Comparison of ENCODE assay signal across 8 cellular contexts in genomic region chr14:45253754-45254300, GRCh38. TPM values are rescaled to one million over a fixed set of nuclear protein-coding genes. Genes with fewer than 3 reads are reported as not detected.
A peak's percentile ranks its signal among the peaks of the same experiment; 100 is the strongest.
DNase-seq lines count a peak whose midpoint lies in the region; ATAC-seq and TF ChIP-seq lines count a peak whose summit lies in the region.

No MANE protein-coding gene starts in this region.

- WGBS in sigmoid colon, 2 donors = 51 to 71% methylated on average over 23 of the region's 23 CpGs

- peak; percentile 5 for ATAC-seq in HG02610 (IDR thresholded peaks at IDR 0.05; ENCODE audit: unreplicated experiment)
- ATAC-seq in GM21529 (IDR thresholded peaks at IDR 0.05; ENCODE audit: unreplicated experiment) = no peak

- H3K36me3 ChIP-seq in ACC112 (ENCODE audit: insufficient read depth, low read length) = no peaks in the 10 kb centered on the region
- no peaks in the 10 kb centered on the region for H3K36me3 ChIP-seq in left ventricle myocardium inferior
- no peaks in the 10 kb centered on the region for H3K36me3 ChIP-seq in sigmoid colon

- H3K36me3 Mint-ChIP-seq in activated naive CD4-positive, alpha-beta T cell treated with anti-CD3 and anti-CD28 coated beads, Interleukin-2, amount 50 U/mL, for 24 hours = peaks cover 5% of the 10 kb centered on the region

- peaks cover 18% of the 10 kb centered on the region for H3K9me3 ChIP-seq in left ventricle myocardium inferior (replicated peaks)
- H3K9me3 ChIP-seq in sigmoid colon = peaks cover 0 to 9% (median 0%) of the 10 kb centered on the region in 4 donors

- peak overlapping the region; percentile 97 for H3K4me3 ChIP-seq in ACC112 (ENCODE audit: low read depth, low read length)
- H3K4me3 ChIP-seq in left ventricle myocardium inferior = peak overlapping the region; percentile 95
- H3K4me3 ChIP-seq in sigmoid colon = peak overlapping the region; percentile 71 to 79 (median 72)

- H3K27me3 Mint-ChIP-seq in activated naive CD4-positive, alpha-beta T cell treated with anti-CD3 and anti-CD28 coated beads, Interleukin-2, amount 50 U/mL, for 24 hours = no peaks in the 10 kb centered on the region

- no peaks in the 10 kb centered on the region for H3K27me3 ChIP-seq in ACC112 (ENCODE audit: insufficient read depth, low read length)
- no peaks in the 10 kb centered on the region for H3K27me3 ChIP-seq in left ventricle myocardium inferior (ENCODE audit: low read depth)
- no peaks in the 10 kb centered on the region for H3K27me3 ChIP-seq in sigmoid colon

- H3K27ac Mint-ChIP-seq in activated naive CD4-positive, alpha-beta T cell treated with anti-CD3 and anti-CD28 coated beads, Interleukin-2, amount 50 U/mL, for 24 hours = peak overlapping the region; percentile 95

- H3K4me3 Mint-ChIP-seq in activated naive CD4-positive, alpha-beta T cell treated with anti-CD3 and anti-CD28 coated beads, Interleukin-2, amount 50 U/mL, for 24 hours = peak overlapping the region; percentile 95

- peaks cover 15% of the 10 kb centered on the region for H3K4me1 ChIP-seq in ACC112 (ENCODE audit: control insufficient read depth, insufficient read depth, low read length, unreplicated experiment)
- H3K4me1 ChIP-seq in left ventricle myocardium inferior = peaks cover 50% of the 10 kb centered on the region
- peaks cover 0 to 17% (median 11%) of the 10 kb centered on the region in 4 donors for H3K4me1 ChIP-seq in sigmoid colon

- peak overlapping the region; percentile 83 for H3K27ac ChIP-seq in ACC112 (ENCODE audit: low read depth, low read length)
- H3K27ac ChIP-seq in left ventricle myocardium inferior (replicated peaks) = peak overlapping the region; percentile 99
- H3K27ac ChIP-seq in sigmoid colon = peak overlapping the region; percentile 87 to 93 (median 91)

- peaks cover 39% of the 10 kb centered on the region for H3K79me2 ChIP-seq in ACC112 (ENCODE audit: control insufficient read depth, insufficient read depth, low read length, unreplicated experiment)

- peak overlapping the region; percentile 93 for H2AFZ ChIP-seq in ACC112 (ENCODE audit: low read length, unreplicated experiment)

- TF ChIP-seq EP300 in sigmoid colon (IDR thresholded peaks at IDR 0.05) = no peak

- H3K4me1 Mint-ChIP-seq in activated naive CD4-positive, alpha-beta T cell treated with anti-CD3 and anti-CD28 coated beads, Interleukin-2, amount 50 U/mL, for 24 hours = peaks cover 19% of the 10 kb centered on the region

- TF ChIP-seq CTCF in left ventricle myocardium inferior (IDR thresholded peaks at IDR 0.05; ENCODE audit: borderline replicate concordance) (no peak), sigmoid colon (IDR thresholded peaks at IDR 0.05) (no peak)

- intact Hi-C loops in left ventricle myocardium inferior (cut with micrococcal nuclease) = loop anchor here (10.0 kb wide), 1 partner anchor 359 kb away; a partner anchor contains a TSS
- intact Hi-C loops in sigmoid colon (cut with DNase I) = loop anchor here (5.0 kb wide), 2 partner anchors 117 to 342 kb away; partner anchors contain the start of gene FANCM

- TF ChIP-seq POLR2A in sigmoid colon (IDR thresholded peaks at IDR 0.05) = no peak

- DNase-seq in left ventricle myocardium inferior (peak; percentile 32), sigmoid colon (peak; percentile 71), activated gamma-delta T cell (lab: John Stamatoyannopoulos, UW) (no peak), OCI-M2 (lab: John Stamatoyannopoulos, UW; ENCODE audit: unreplicated experiment) (no peak)

- H3K9me3 Mint-ChIP-seq in activated naive CD4-positive, alpha-beta T cell treated with anti-CD3 and anti-CD28 coated beads, Interleukin-2, amount 50 U/mL, for 24 hours = peaks cover 7% of the 10 kb centered on the region

RNA-seq across cellular contexts. Expression of gene MIS18BP1, which starts 0.8 kb away (rescaled TPM):
- total RNA-seq in left ventricle myocardium inferior = 6.9 TPM
- 10 to 100 TPM; 15.0 to 43.8 (median 21.1) TPM for total RNA-seq in sigmoid colon
- polyA plus RNA-seq in sigmoid colon = 10 to 100 TPM in 2 of 3 donors, 1 to 10 TPM in 1; 6.6 to 23.4 (median 13.9) TPM

Comparison
In these comparisons a context has a peak if more than half of its experiments do, and no peak if none do; other contexts are left out.
1. DNase-seq: peak in left ventricle myocardium inferior (single experiment) and sigmoid colon (single experiment); none in activated gamma-delta T cell (single experiment) and OCI-M2 (single experiment).
2. Peak in every context shown above with its lines, with median percentiles within 50 percentile points of each other: H3K27ac ChIP-seq and H3K4me3 ChIP-seq.